In the genomic region with DNA sequence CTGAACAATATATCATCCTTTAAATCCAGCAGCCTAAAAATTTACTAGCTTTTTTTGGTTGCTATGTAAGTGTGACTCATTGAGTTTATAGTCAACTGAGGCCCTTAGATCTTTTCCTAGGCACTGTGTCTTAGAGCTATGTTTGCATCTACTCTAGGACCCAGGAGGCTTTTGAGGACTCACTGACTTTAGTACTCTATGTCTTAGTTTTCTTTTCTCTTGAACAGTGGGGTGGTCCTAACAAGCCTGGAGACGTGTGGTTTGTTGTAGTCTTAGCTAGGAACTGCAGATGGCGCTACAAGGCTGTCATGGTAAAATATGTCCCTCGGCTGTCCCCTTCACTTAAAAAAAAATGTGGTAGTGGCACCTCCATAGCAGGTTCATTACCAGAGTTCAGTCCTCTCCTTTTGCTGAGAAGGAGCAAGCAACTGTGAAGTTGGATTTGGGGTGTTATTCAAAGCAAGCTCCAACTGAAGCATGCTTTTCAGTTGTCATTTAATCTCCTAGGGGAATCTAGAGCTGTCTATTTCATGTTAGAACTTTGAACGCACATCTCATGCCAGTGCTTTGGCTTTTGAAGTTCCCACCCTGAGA, we compare ENCODE assay signal across 8 cellular contexts. TPM values are rescaled to one million over a fixed set of nuclear protein-coding genes. Genes with fewer than 3 reads are reported as not detected.
A peak's percentile ranks its signal among the peaks of the same experiment; 100 is the strongest.
DNase-seq lines count a peak whose midpoint lies in the region; ATAC-seq and TF ChIP-seq lines count a peak whose summit lies in the region.

No MANE protein-coding gene starts in this region.

- H4K20me1 ChIP-seq in OCI-LY3 (ENCODE audit: insufficient read depth, low read length), result no peaks in the 10 kb centered on the region

- no peaks in the 10 kb centered on the region for H3K9me3 ChIP-seq in OCI-LY3 (ENCODE audit: insufficient read depth, low read length)
- H3K9me3 ChIP-seq in psoas muscle, result no peaks in the 10 kb centered on the region

- intact Hi-C loops in psoas muscle (cut with DNase I), result loop anchor here (1.0 to 5.0 kb wide), 3 partner anchors 156 to 224 kb away; no protein-coding TSS in a partner anchor

- H3K27me3 ChIP-seq in OCI-LY3 (ENCODE audit: low read depth, low read length) (no peaks in the 10 kb centered on the region), psoas muscle (ENCODE audit: insufficient read depth in 3 of 3, low read length in 2 of 3) (peaks cover 0 to 4% (median 0%) of the 10 kb centered on the region in 3 donors)

- no peaks in the 10 kb centered on the region for H3K36me3 ChIP-seq in OCI-LY3 (replicated peaks; ENCODE audit: low read depth, low read length)
- no peaks in the 10 kb centered on the region for H3K36me3 ChIP-seq in psoas muscle (ENCODE audit: insufficient read depth in 1 of 2, low read depth in 1 of 2)

- H3K4me3 ChIP-seq in OCI-LY3 (ENCODE audit: low read length), result no peak overlapping the region
- H3K4me3 ChIP-seq in psoas muscle, result no peak overlapping the region

- ATAC-seq in psoas muscle (peak; percentile 74 to 98 (median 90)), HG02981 (IDR thresholded peaks at IDR 0.05; ENCODE audit: unreplicated experiment) (no peak)

- peaks cover 7% of the 10 kb centered on the region; the same call in 1 of the 2 replicates for H3K4me1 ChIP-seq in OCI-LY3 (ENCODE audit: low read length)
- peaks cover 4% of the 10 kb centered on the region for H3K4me1 ChIP-seq in psoas muscle

- no peak overlapping the region for H3K9ac ChIP-seq in OCI-LY3 (ENCODE audit: low read length)

- peak; percentile 64 for DNase-seq in A172 (ENCODE audit: low spot score)
- DNase-seq in GM10266 (ENCODE audit: extremely low spot score), result peak; percentile 74
- DNase-seq in LHCN-M2 (ENCODE audit: low read depth), result peak; percentile 69
- peak; percentile 73 for DNase-seq in activated effector memory CD4-positive, alpha-beta T cell treated with anti-CD3 and anti-CD28 coated beads, Interleukin-2, amount 50 U/mL, for 16 hours
- peak; percentile 71 for DNase-seq in glomerular visceral epithelial cell (ENCODE audit: extremely low spot score)
- DNase-seq in psoas muscle, result no peak

- H3K4me2 ChIP-seq in OCI-LY3 (ENCODE audit: low read length), result peak overlapping the region; percentile 40

- H3K79me2 ChIP-seq in OCI-LY3 (ENCODE audit: low read length), result no peaks in the 10 kb centered on the region

- no peak overlapping the region for H3K27ac ChIP-seq in OCI-LY3 (ENCODE audit: low read length)
- H3K27ac ChIP-seq in psoas muscle, result no peak overlapping the region

- WGBS in psoas muscle, 3 donors, result 8 to 11% (median 8%) methylated on average over 4 of the region's 4 CpGs

- TF ChIP-seq CTCF in GM10266 (IDR thresholded peaks at IDR 0.05; ENCODE audit: control insufficient read depth, insufficient read depth, low read depth, missing control alignments), result peak; percentile 82
- peak; percentile 93 for TF ChIP-seq CTCF in OCI-LY3 (IDR thresholded peaks at IDR 0.05; ENCODE audit: low read depth, low read length)
- TF ChIP-seq CTCF in psoas muscle (IDR thresholded peaks at IDR 0.05), result peak; percentile 79

- H2AFZ ChIP-seq in OCI-LY3 (ENCODE audit: low read depth, low read length), result no peak overlapping the region

RNA-seq across cellular contexts. Expression of a gene that starts 8.6 kb away (rescaled TPM):
- 23.8 and 30.6 TPM in 2 replicates for total RNA-seq in A172 (2014; rRNA removed; shearing (Covaris generic))
- 25.7 and 27.6 TPM in 2 replicates for total RNA-seq in LHCN-M2 (2014; rRNA removed)
- polyA plus RNA-seq in LHCN-M2 (2012), result 19.0 TPM
- total RNA-seq in psoas muscle, result 10 to 100 TPM in 2 of 4 donors, 1 to 10 TPM in 2; 5.0 to 10.6 (median 9.7) TPM
- polyA plus RNA-seq in psoas muscle, result 10 to 100 TPM in 1 of 3 donors, 1 to 10 TPM in 2; 4.4 to 10.1 (median 6.2) TPM

RNA-seq across cellular contexts. Expression of a gene that starts 12.0 kb away (rescaled TPM):
- 12.6 and 13.1 TPM in 2 replicates for total RNA-seq in A172 (2014; rRNA removed; shearing (Covaris generic))
- total RNA-seq in LHCN-M2 (2014; rRNA removed) (1.1 and 1.4 TPM in 2 replicates), psoas muscle (under 1 TPM in 1 of 4 donors, not detected in 3; 0.08 TPM)
- polyA plus RNA-seq in LHCN-M2 (2012), result 1.6 TPM
- under 1 TPM in 1 of 3 donors, not detected in 2; 0.03 TPM for polyA plus RNA-seq in psoas muscle

RNA-seq across cellular contexts. Expression of a gene that starts 21.7 kb away (rescaled TPM):
- 2.3 and 4.4 TPM in 2 replicates for total RNA-seq in A172 (2014; rRNA removed; shearing (Covaris generic))
- total RNA-seq in LHCN-M2 (2014; rRNA removed) (0.19 and 0.46 TPM in 2 replicates), psoas muscle (not detected)
- 0.12 TPM for polyA plus RNA-seq in LHCN-M2 (2012)
- polyA plus RNA-seq in psoas muscle, result not detected

RNA-seq across cellular contexts. Expression of a gene that starts 35.6 kb away (rescaled TPM):
- total RNA-seq in A172 (2014; rRNA removed; shearing (Covaris generic)), result 38.2 and 45.4 TPM in 2 replicates
- total RNA-seq in LHCN-M2 (2014; rRNA removed) (30.0 and 32.8 TPM in 2 replicates), psoas muscle (under 1 TPM in 2 of 4 donors, not detected in 2; 0.39 to 0.48 TPM)
- polyA plus RNA-seq in LHCN-M2 (2012), result 27.8 TPM
- polyA plus RNA-seq in psoas muscle, result under 1 TPM; 0.07 to 0.36 (median 0.26) TPM

Comparison
In these comparisons a context has a peak if more than half of its experiments do, and no peak if none do; other contexts are left out.
1. DNase-seq: peak in A172 (single experiment), GM10266 (single experiment), LHCN-M2 (single experiment), activated effector memory CD4-positive, alpha-beta T cell treated with anti-CD3 and anti-CD28 coated beads, Interleukin-2, amount 50 U/mL, for 16 hours (single experiment) and glomerular visceral epithelial cell (single experiment); none in psoas muscle (0 of 2).
2. Peak in every context shown above with its lines, with median percentiles within 50 percentile points of each other: CTCF ChIP-seq.